ENCODE assay signal across 8 cellular contexts in genomic region chr9:126555421-126555820, GRCh38. TPM values are rescaled to one million over a fixed set of nuclear protein-coding genes. Genes with fewer than 3 reads are reported as not detected.
DNase-seq lines count a peak whose midpoint lies in the region; ATAC-seq, FAIRE-seq and TF ChIP-seq lines count a peak whose summit lies in the region.
"Not testable (repeated sequence)": the region's sequence is repeated elsewhere in the genome, so short reads cannot be mapped to it uniquely, and the experiment has no call there.
"Had no signal": no experiment of that assay in that cellular context is flagged by ENCODE, and none has a peak within 500 bp of the region (broad histone marks: within the 10 kb centered on the region; RNA-seq: fewer than 3 reads in every experiment).

No MANE protein-coding gene starts in this region.

- H3K4me3 ChIP-seq in BJ (ENCODE audit: low read depth, low read length); HCT116 (replicated peaks in 1 of 2; ENCODE audit: low read depth in 1 of 2, low read length in 2 of 2); Loucy (ENCODE audit: low read length, poor library complexity, severe bottlenecking); K562; epithelial cell of proximal tubule (ENCODE audit: low read depth, low read length); HepG2 (replicated peaks in 1 of 3; ENCODE audit: insufficient read depth in 1 of 3, low read depth in 2 of 3, low read length in 3 of 3): not testable (repeated sequence)

- RAD21 ChIA-PET in HCT116 (lab: Charles Lee; ENCODE audit: low non-redundant PET in 1 of 2, low total read pairs in 2 of 2, uncharacterized antibody in 2 of 2, unreplicated experiment in 2 of 2): not testable (repeated sequence)

- peaks cover 21% of the 10 kb centered on the region for H3K27me3 Mint-ChIP-seq in osteocyte (ENCODE audit: unreplicated experiment)

- 3% methylated on average over 10 of the region's 13 CpGs for WGBS in K562 (ENCODE audit: insufficient coverage, low coverage, missing lambda C conversion rate)
- WGBS in HepG2 (ENCODE audit: low lambda C conversion rate): 83% methylated on average over 13 of the region's 13 CpGs

- CTCF ChIA-PET in BJ (lab: Yijun Ruan, JAX) (interaction anchor here (3.4 to 12.6 kb wide), 3 partner anchors 23 to 56 kb away, joined by 15 to 209 read pairs (median 50); no protein-coding TSS in a partner anchor), HCT116 (lab: Charles Lee) (interaction anchor here (0.7 to 5.9 kb wide), 9 partner anchors 9 to 229 kb away, joined by 3 to 84 read pairs (median 4); no protein-coding TSS in a partner anchor), K562 (lab: Yijun Ruan, JAX; ENCODE audit: low intra/inter-chr PET ratio) (interaction anchor here (0.6 to 5.2 kb wide), 3 partner anchors 8 to 54 kb away, joined by 4 to 51 read pairs (median 4); no protein-coding TSS in a partner anchor), HepG2 (lab: Yijun Ruan, JAX; ENCODE audit: low intra/inter-chr PET ratio, low total read pairs) (interaction anchor here (5.2 kb wide), 1 partner anchor 55 kb away, joined by 79 read pairs; no protein-coding TSS in a partner anchor)

- FAIRE-seq in K562 (lab: Jason Lieb, UNC); HepG2 (lab: Jason Lieb, UNC): not testable (repeated sequence)

- H3K9me1 ChIP-seq in K562 (ENCODE audit: control insufficient read depth, insufficient read depth, low read length): not testable (repeated sequence)

- H3K9ac ChIP-seq in HCT116 (ENCODE audit: low read length); Loucy (ENCODE audit: low read depth, low read length, poor library complexity, severe bottlenecking); K562 (ENCODE audit: insufficient read depth in 1 of 2, low read depth in 2 of 2, low read length in 2 of 2); HepG2 (ENCODE audit: insufficient read depth, low read depth, low read length): not testable (repeated sequence)

- H3K27me3 ChIP-seq in BJ (ENCODE audit: control insufficient read depth, insufficient read depth, low read length); HCT116 (ENCODE audit: insufficient read depth, low read length); Loucy (ENCODE audit: insufficient read depth, low read length, poor library complexity, severe bottlenecking); HepG2 (ENCODE audit: control insufficient read depth in 1 of 2, insufficient read depth in 2 of 2, low read length in 2 of 2): not testable (repeated sequence)
- H3K27me3 ChIP-seq in K562 (ENCODE audit: control insufficient read depth in 2 of 2, insufficient read depth in 2 of 2, low read length in 2 of 2): peaks cover 2 to 24% of the 10 kb centered on the region in 2 experiments; a peak in 2 of 5 replicates

- H3K27ac Mint-ChIP-seq in osteocyte (ENCODE audit: unreplicated experiment): not testable (repeated sequence)

- not testable (repeated sequence) for H2AFZ ChIP-seq in HCT116 (ENCODE audit: low read depth, low read length, poor library complexity, severe bottlenecking); Loucy (ENCODE audit: low read length); K562 (ENCODE audit: low read depth, low read length); HepG2 (ENCODE audit: low read length)

- not testable (repeated sequence) for H3K4me1 ChIP-seq in HCT116 (ENCODE audit: control insufficient read depth in 1 of 2, insufficient read depth in 2 of 2, low read length in 2 of 2); K562 (replicated peaks in 1 of 2; ENCODE audit: control insufficient read depth in 2 of 2, insufficient read depth in 2 of 2, low read length in 2 of 2); HepG2 (ENCODE audit: insufficient read depth, low read length)
- peaks cover 14% of the 10 kb centered on the region for H3K4me1 ChIP-seq in Loucy (ENCODE audit: insufficient read depth, low read length, poor library complexity, severe bottlenecking)

- TF ChIP-seq EP300 in K562 (IDR thresholded peaks at IDR 0.05; ENCODE audit: low read length); HepG2 (IDR thresholded peaks at IDR 0.05; ENCODE audit: low read depth in 2 of 2, low read length in 2 of 2); HepG2 (CRISPR knock-in tag; IDR thresholded peaks at IDR 0.05; ENCODE audit: borderline replicate concordance): not testable (repeated sequence)

- not testable (repeated sequence) for DNase-seq in BJ (ENCODE audit: low read depth); HCT116 (ENCODE audit: low read depth, low spot score); K562 (ENCODE audit: extremely low read depth in 1 of 4, low spot score in 3 of 4); epithelial cell of proximal tubule (ENCODE audit: low read depth); HepG2 (ENCODE audit: low spot score); osteocyte (ENCODE audit: extremely low spot score, unreplicated experiment)

- intact Hi-C loops in HCT116 (cut with micrococcal nuclease): loop anchor here (5.0 kb wide), 2 partner anchors 38 to 227 kb away; no protein-coding TSS in a partner anchor
- intact Hi-C loops in K562 (cut with micrococcal nuclease); HepG2 (cut with micrococcal nuclease; ENCODE audit: unreplicated experiment): not testable (repeated sequence)

- not testable (repeated sequence) for H3K9me2 ChIP-seq in HCT116 (ENCODE audit: insufficient read depth); Loucy (replicated peaks; ENCODE audit: low read depth, low read length)

- not testable (repeated sequence) for H3K36me3 Mint-ChIP-seq in osteocyte (ENCODE audit: unreplicated experiment)

- H3K4me3 Mint-ChIP-seq in osteocyte (ENCODE audit: unreplicated experiment): not testable (repeated sequence)

- BruUV-seq in HCT116 (replicated peaks; lab: Mats Ljungman, UMichigan); K562 (replicated peaks; lab: Mats Ljungman, UMichigan); HepG2 (replicated peaks; lab: Mats Ljungman, UMichigan): not testable (repeated sequence)

- in situ Hi-C loops in K562 (cut with MboI): loop anchor here (5.0 kb wide), 1 partner anchor 53 kb away; no protein-coding TSS in a partner anchor
- in situ Hi-C loops in HepG2 (cut with HindIII; ENCODE audit: extremely low pct_ligation_motif_present, low pct_unique_long_range_greater_than_20kb): loop anchor here (5.0 kb wide), 1 partner anchor 53 kb away; no protein-coding TSS in a partner anchor

- not testable (repeated sequence) for H3K27ac ChIP-seq in HCT116 (ENCODE audit: low read depth, low read length); K562 (ENCODE audit: extremely low read depth, low read depth, low read length); HepG2 (ENCODE audit: extremely low read length, insufficient read depth, low read length)

- TF ChIP-seq CTCF in BJ (IDR thresholded peaks at IDR 0.05; ENCODE audit: insufficient read depth, low read depth, low read length): peak; percentile 23; the same call in 1 of the 2 replicates
- peak in 2 of 3 experiments; percentile 30 to 32; a peak in 2 of 6 replicates for TF ChIP-seq CTCF in HCT116 (IDR thresholded peaks at IDR 0.05 in 2 of 3, conservative IDR thresholded peaks at IDR 0.05 in 1 of 3; ENCODE audit: borderline replicate concordance in 1 of 3, insufficient read depth in 1 of 3, low read depth in 2 of 3, low read length in 2 of 3)
- TF ChIP-seq CTCF in Loucy (conservative IDR thresholded peaks at IDR 0.05; ENCODE audit: low read length): peak; percentile 24
- peak in 1 of 3 experiments; percentile 10; a peak in 1 of 6 replicates for TF ChIP-seq CTCF in K562 (IDR thresholded peaks at IDR 0.05 in 2 of 3, conservative IDR thresholded peaks at IDR 0.05 in 1 of 3; ENCODE audit: insufficient read depth in 2 of 3, low read depth in 1 of 3, low read length in 3 of 3)
- TF ChIP-seq CTCF in epithelial cell of proximal tubule (conservative IDR thresholded peaks at IDR 0.05; ENCODE audit: low read depth, low read length): peak; percentile 31
- TF ChIP-seq CTCF in HepG2 (CRISPR knock-in tag; IDR thresholded peaks at IDR 0.05): 0 out of 2 replicates have a peak, but pooled peaks have one; percentile 5
- peak; percentile 41 for TF ChIP-seq CTCF in osteocyte (IDR thresholded peaks at IDR 0.05)

- not testable (repeated sequence) for H3K79me2 ChIP-seq in HCT116 (ENCODE audit: insufficient read depth, low read length); Loucy (ENCODE audit: insufficient read depth, low read length); K562 (ENCODE audit: control insufficient read depth, insufficient read depth, low read length); HepG2 (ENCODE audit: insufficient read depth, low read length)

- not testable (repeated sequence) for TF ChIP-seq RAD21 in HCT116 (IDR thresholded peaks at IDR 0.05; ENCODE audit: low read depth); K562 (CRISPR knock-in tag; conservative IDR thresholded peaks at IDR 0.05 in 1 of 2, IDR thresholded peaks at IDR 0.05 in 1 of 2); HepG2 (CRISPR knock-in tag; IDR thresholded peaks at IDR 0.05)

- not testable (repeated sequence) for H3K36me3 ChIP-seq in BJ (ENCODE audit: control insufficient read depth, insufficient read depth, low read length); HCT116 (ENCODE audit: control insufficient read depth in 1 of 2, insufficient read depth in 2 of 2, low read length in 2 of 2); Loucy (ENCODE audit: insufficient read depth, low read length); K562 (ENCODE audit: control insufficient read depth, insufficient read depth, low read length); HepG2 (replicated peaks in 1 of 2; ENCODE audit: control insufficient read depth in 1 of 2, insufficient read depth in 2 of 2, low read length in 2 of 2)

- POLR2A ChIA-PET in BJ (lab: Charles Lee): interaction anchor here (0.6 kb wide), 1 partner anchor 158 kb away, joined by 5 read pairs; no protein-coding TSS in a partner anchor
- POLR2A ChIA-PET in HCT116 (lab: Charles Lee); K562 (lab: Yijun Ruan, JAX): not testable (repeated sequence)
- POLR2A ChIA-PET in HepG2 (lab: Yijun Ruan, JAX): interaction anchor here (1.1 kb wide), 1 partner anchor 38 kb away, joined by 3 read pairs; no protein-coding TSS in a partner anchor

- not testable (repeated sequence) for H3F3A ChIP-seq in Loucy (ENCODE audit: low read depth)

- H3K9me3 ChIP-seq in HCT116 (ENCODE audit: control insufficient read depth in 1 of 2, insufficient read depth in 1 of 2, low read depth in 1 of 2, low read length in 2 of 2); Loucy (ENCODE audit: insufficient read depth, low read depth, low read length); K562 (replicated peaks; ENCODE audit: control insufficient read depth, insufficient read depth, low read depth, low read length); HepG2 (ENCODE audit: low read length): not testable (repeated sequence)

- 0 out of 2 replicates have a peak, but pooled peaks have one; percentile 8 for ATAC-seq in HCT116
- ATAC-seq in K562, HepG2: not testable (repeated sequence)

- not testable (repeated sequence) for H3K9me3 Mint-ChIP-seq in osteocyte (ENCODE audit: unreplicated experiment)

- not testable (repeated sequence) for H3K4me2 ChIP-seq in HCT116 (ENCODE audit: low read length); Loucy (ENCODE audit: low read depth, low read length, poor library complexity, severe bottlenecking); K562 (ENCODE audit: insufficient read depth, low read length); HepG2 (ENCODE audit: low read depth, low read length)

- TF ChIP-seq POLR2A in HCT116 (IDR thresholded peaks at IDR 0.05; ENCODE audit: borderline replicate concordance, extremely low read depth, insufficient read depth, insufficient read length); K562 (conservative IDR thresholded peaks at IDR 0.05); HepG2 (IDR thresholded peaks at IDR 0.05; ENCODE audit: insufficient read depth in 1 of 2, low read depth in 2 of 2, low read length in 2 of 2): not testable (repeated sequence)

- H4K20me1 ChIP-seq in HCT116 (ENCODE audit: insufficient read depth); Loucy (ENCODE audit: insufficient read depth, low read length, poor library complexity, severe bottlenecking); K562 (replicated peaks; ENCODE audit: control insufficient read depth, insufficient read depth, low read length); HepG2 (ENCODE audit: insufficient read depth, low read length): not testable (repeated sequence)

- not testable (repeated sequence) for H3K4me1 Mint-ChIP-seq in osteocyte (ENCODE audit: unreplicated experiment)

RNA-seq across cellular contexts. Expression of gene LMX1B, which starts 58.3 kb away (rescaled TPM):
- polyA plus RNA-seq in BJ (2011; rRNA removed) (not detected in 2 replicates), K562 (2011; rRNA removed) (not detected in 2 replicates), K562 (2014; fragmentation: Illumina TruSeq; extraction: Trizol) (not detected in 2 replicates), K562 (2014; fragmentation: Nextera tagmentation; extraction: Ambion mirVana) (not detected), K562 (2014; rRNA removed) (not detected in 2 replicates), HepG2 (2011; rRNA removed) (not detected in 2 replicates)
- polyA minus RNA-seq in BJ (2011; rRNA and poly(A)+ RNA removed): not detected in 2 replicates
- total RNA-seq in HCT116 (2021; ENCODE audit: unreplicated experiment) (11.3 TPM), K562 (2014; rRNA removed) (not detected in 2 replicates), K562 (2014; rRNA removed; fragmentation: Illumina TruSeq; extraction: Trizol) (not detected in 2 replicates), K562 (2015; rRNA removed; fragmentation: Illumina TruSeq; extraction: Trizol) (not detected in 2 replicates), K562 (2021) (not detected in 2 replicates), epithelial cell of proximal tubule (0.07 and 0.52 TPM in 2 replicates), HepG2 (2016; rRNA removed; fragmentation: Illumina TruSeq; extraction: Trizol) (not detected in 2 replicates), osteocyte (0.18 and 0.27 TPM in 2 replicates)
- polyA plus RNA-seq in HCT116 (2012): 8.8 and 9.1 TPM in 2 replicates
- total RNA-seq in K562 (2011; cell fraction: chromatin; rRNA removed; ENCODE audit: low replicate concordance): not detected in 2 replicates
- not detected in 2 replicates for total RNA-seq in K562 (2011; cell fraction: nucleolus; rRNA removed)
- not detected in 2 replicates for total RNA-seq in K562 (2011; cell fraction: nucleoplasm; rRNA removed)
- not detected in 2 replicates for polyA plus RNA-seq in K562 (2011; cell fraction: cytosol; rRNA removed)
- not detected in 2 replicates for polyA plus RNA-seq in K562 (2011; cell fraction: nucleus; rRNA removed)
- polyA plus RNA-seq in K562 (2012): not detected in 2 replicates
- not detected in 2 replicates for polyA minus RNA-seq in K562 (2011; rRNA and poly(A)+ RNA removed)
- polyA minus RNA-seq in K562 (2011; cell fraction: cytosol; rRNA and poly(A)+ RNA removed): not detected in 2 replicates
- polyA minus RNA-seq in K562 (2011; cell fraction: nucleus; rRNA and poly(A)+ RNA removed): not detected in 2 replicates
- not detected in 2 replicates for total RNA-seq in HepG2 (2016; cell fraction: cytosol; rRNA removed; fragmentation: Illumina TruSeq; extraction: Trizol; ENCODE audit: low read depth)
- total RNA-seq in HepG2 (2016; cell fraction: insoluble cytoplasmic fraction; rRNA removed; fragmentation: Illumina TruSeq; extraction: Trizol): not detected in 2 replicates
- total RNA-seq in HepG2 (2016; cell fraction: membrane; rRNA removed; fragmentation: Illumina TruSeq; extraction: Trizol): not detected in 2 replicates
- not detected in 2 replicates for total RNA-seq in HepG2 (2016; cell fraction: nucleus; rRNA removed; fragmentation: Illumina TruSeq; extraction: Trizol)
- polyA plus RNA-seq in HepG2 (2011; cell fraction: cytosol; rRNA removed): 0.04 TPM in 1 of 2 replicates, not detected in the other
- polyA plus RNA-seq in HepG2 (2011; cell fraction: nucleus; rRNA removed): 0.03 TPM in 1 of 2 replicates, not detected in the other
- polyA plus RNA-seq in HepG2 (2012): not detected in 2 replicates
- not detected in 2 replicates for polyA plus RNA-seq in HepG2 (2016; cell fraction: cytosol; fragmentation: Illumina TruSeq; extraction: Trizol; ENCODE audit: low read depth)
- polyA plus RNA-seq in HepG2 (2016; cell fraction: insoluble cytoplasmic fraction; fragmentation: Illumina TruSeq; extraction: Trizol; ENCODE audit: low read depth): 0.03 TPM in 1 of 2 replicates, not detected in the other
- polyA plus RNA-seq in HepG2 (2016; cell fraction: membrane; fragmentation: Illumina TruSeq; extraction: Trizol; ENCODE audit: low read depth): 0.16 TPM in 1 of 2 replicates, not detected in the other
- polyA plus RNA-seq in HepG2 (2016; cell fraction: nucleus; fragmentation: Illumina TruSeq; extraction: Trizol; ENCODE audit: insufficient read depth, low read depth): not detected in 2 replicates
- polyA minus RNA-seq in HepG2 (2011; rRNA and poly(A)+ RNA removed; ENCODE audit: low replicate concordance): 0.06 TPM in 1 of 2 replicates, not detected in the other
- not detected in 2 replicates for polyA minus RNA-seq in HepG2 (2011; cell fraction: cytosol; rRNA and poly(A)+ RNA removed)
- not detected in 2 replicates for polyA minus RNA-seq in HepG2 (2011; cell fraction: nucleus; rRNA and poly(A)+ RNA removed)
- total RNA-seq: CD4-positive, alpha-beta T cell had no signal
